18 cellular contexts compared by ENCODE assay signal in genomic region chr3:185405664-185406063, GRCh38.
"Had no signal": no experiment of that assay in that cellular context is flagged by ENCODE, and none has a peak within 500 bp of the region (broad histone marks: within the 10 kb centered on the region; RNA-seq: fewer than 3 reads in every experiment).

No MANE protein-coding gene starts in this region.

- DNase-seq: activated CD4-positive, alpha-beta memory T cell treated with anti-CD3 and anti-CD28 coated beads, Interleukin-2, amount 10 ng/mL, durations not matched to agents 7 days and 5 days; activated CD4-positive, alpha-beta T cell treated with anti-CD3 and anti-CD28 coated beads for 48 hours; activated gamma-delta T cell; activated naive CD4-positive, alpha-beta T cell treated with anti-CD3 and anti-CD28 coated beads, Interleukin-2, amount 50 U/mL, for 16 hours; activated naive CD8-positive, alpha-beta T cell treated with anti-CD3 and anti-CD28 coated beads, Interleukin-2, amount 50 U/mL, for 24 hours; body of pancreas; effector CD4-positive, alpha-beta T cell; kidney glomerular epithelial cell; mesenchymal stem cell; nephron progenitor cell; pancreas; right lobe of liver; stimulated activated CD4-positive, alpha-beta T cell treated with anti-CD3 and anti-CD28 coated beads, Interleukin-1b, Interleukin-23, amount 100 ng/mL, for 48 hours; SW 1271; T-helper 17 cell; transverse colon had no signal

- ATAC-seq: activated naive CD8-positive, alpha-beta T cell treated with anti-CD3 and anti-CD28 coated beads, Interleukin-2, amount 50 U/mL, for 24 hours; body of pancreas; pancreas; T-helper 17 cell had no signal

- H3K9me3 ChIP-seq: body of pancreas, pancreas, right lobe of liver, suprapubic skin, transverse colon had no signal

- H3K36me3 ChIP-seq: pancreas, right lobe of liver, suprapubic skin, transverse colon had no signal

- H3K4me1 ChIP-seq: right lobe of liver had no signal

- H3K27me3 ChIP-seq: body of pancreas, pancreas, right lobe of liver, suprapubic skin, transverse colon had no signal

- H3K4me3 ChIP-seq: body of pancreas, pancreas, right lobe of liver, skin epidermis, suprapubic skin, transverse colon had no signal

- H3K27ac ChIP-seq: body of pancreas, pancreas, right lobe of liver, skin epidermis, suprapubic skin had no signal
